Comparison of ENCODE assay signal across 14 cellular contexts in genomic region chr4:11487876-11488545, GRCh38. TPM values are rescaled to one million over a fixed set of nuclear protein-coding genes. Genes with fewer than 3 reads are reported as not detected.
A peak's percentile ranks its signal among the peaks of the same experiment; 100 is the strongest.
DNase-seq lines count a peak whose midpoint lies in the region; ATAC-seq and TF ChIP-seq lines count a peak whose summit lies in the region.
"Had no signal": no experiment of that assay in that cellular context is flagged by ENCODE, and none has a peak within 500 bp of the region (broad histone marks: within the 10 kb centered on the region; RNA-seq: fewer than 3 reads in every experiment).

No MANE protein-coding gene starts in this region.

- no peaks in the 10 kb centered on the region for H4K20me1 ChIP-seq in PC-3 (ENCODE audit: low read length)

- no peaks in the 10 kb centered on the region for H3K36me3 Mint-ChIP-seq in CD4-positive, alpha-beta T cell (ENCODE audit: low read depth)

- no peaks in the 10 kb centered on the region for H3K9me2 ChIP-seq in PC-3 (replicated peaks; ENCODE audit: low read length)

- peak; percentile 12 for ATAC-seq in CD4-positive, alpha-beta T cell (ENCODE audit: poor library complexity)
- ATAC-seq in PC-3: peak; percentile 33; the same call in 1 of the 2 replicates
- ATAC-seq: Panc1 had no signal

- H3K36me3 ChIP-seq in PC-3 (ENCODE audit: low read depth, low read length) (no peaks in the 10 kb centered on the region), tibial artery (no peaks in the 10 kb centered on the region)
- H3K36me3 ChIP-seq: WERI-Rb-1 had no signal

- TF ChIP-seq CTCF in CD4-positive, alpha-beta T cell (IDR thresholded peaks at IDR 0.05): no peak
- TF ChIP-seq CTCF in PC-3 (conservative IDR thresholded peaks at IDR 0.05; ENCODE audit: low read depth, low read length) (no peak), tibial artery (IDR thresholded peaks at IDR 0.05) (no peak)

- intact Hi-C loops in CD4-positive, alpha-beta T cell (cut with DNase I, micrococcal nuclease): loop anchor here in 1 of 2 experiments (1.0 to 10.0 kb wide), 2 partner anchors 17 to 63 kb away; partner anchors contain the start of gene HS3ST1
- intact Hi-C loops in PC-3 (cut with micrococcal nuclease) (no loop called here), tibial artery (cut with DNase I; ENCODE audit: low total_unique reads) (no loop called here)

- POLR2A ChIA-PET in CD4-positive, alpha-beta T cell (lab: Charles Lee): interaction anchor here (0.6 to 1.7 kb wide), 4 partner anchors 16 to 1929 kb away, joined by 3 to 12 read pairs (median 4); no protein-coding TSS in a partner anchor
- POLR2A ChIA-PET in PC-3 (lab: Charles Lee; ENCODE audit: unreplicated experiment): interaction anchor here (0.6 to 0.8 kb wide), 2 partner anchors 15 to 358 kb away, joined by 3 read pairs; no protein-coding TSS in a partner anchor

- H3K27ac ChIP-seq in CD4-positive, alpha-beta T cell (ENCODE audit: low read depth, low read length): no peak overlapping the region
- H3K27ac ChIP-seq in PC-3 (ENCODE audit: low read length): peak overlapping the region; percentile 52
- no peak overlapping the region for H3K27ac ChIP-seq in tibial artery
- H3K27ac ChIP-seq: testis, WERI-Rb-1 had no signal

- no peaks in the 10 kb centered on the region for H3F3A ChIP-seq in PC-3 (ENCODE audit: low read length, unreplicated experiment)

- H3K4me3 ChIP-seq in PC-3 (ENCODE audit: low read length): no peak overlapping the region
- no peak overlapping the region for H3K4me3 ChIP-seq in tibial artery
- H3K4me3 ChIP-seq: testis had no signal

- CTCF ChIA-PET in CD4-positive, alpha-beta T cell (lab: Charles Lee): no interaction called here
- CTCF ChIA-PET in PC-3 (lab: Charles Lee): no interaction called here

- H3K9ac ChIP-seq in PC-3 (ENCODE audit: low read length): no peak overlapping the region

- H3K27ac Mint-ChIP-seq in CD4-positive, alpha-beta T cell: peak overlapping the region; percentile 80

- H3K4me2 ChIP-seq in PC-3 (ENCODE audit: low read length): peak overlapping the region; percentile 15; the same call in 1 of the 2 replicates

- no peaks in the 10 kb centered on the region for H3K79me2 ChIP-seq in PC-3 (ENCODE audit: low read length)

- no peak overlapping the region for H3K4me3 Mint-ChIP-seq in CD4-positive, alpha-beta T cell

- DNase-seq in CD4-positive, alpha-beta T cell: no peak
- peak; percentile 68 for DNase-seq in LHCN-M2 (ENCODE audit: low read depth)
- DNase-seq in PC-3: peak; percentile 71
- peak; percentile 15 for DNase-seq in glomerular visceral epithelial cell (ENCODE audit: extremely low spot score)
- no peak for DNase-seq in stimulated activated naive CD4-positive, alpha-beta T cell (lab: John Stamatoyannopoulos, UW)
- no peak for DNase-seq in RKO (ENCODE audit: low spot score)
- no peak for DNase-seq in superior temporal gyrus (ENCODE audit: extremely low spot score)
- DNase-seq in tibial artery: no peak
- DNase-seq: activated effector memory CD4-positive, alpha-beta T cell treated with Interleukin-2 at 50 U/mL for 16 hours; nucleus accumbens; stimulated activated CD4-positive, alpha-beta T cell treated with anti-CD3 and anti-CD28 coated beads, Interleukin-4, amount 100 ng/mL, for 24 hours; testis; WERI-Rb-1 had no signal

- BruUV-seq in PC-3 (replicated peaks; lab: Mats Ljungman, UMichigan): no TSS peak

- H3K27me3 Mint-ChIP-seq in CD4-positive, alpha-beta T cell: no peaks in the 10 kb centered on the region

- H3K9me3 ChIP-seq in CD4-positive, alpha-beta T cell (ENCODE audit: control insufficient read depth, low read length): no peaks in the 10 kb centered on the region
- H3K9me3 ChIP-seq in PC-3 (ENCODE audit: low read length) (no peaks in the 10 kb centered on the region), tibial artery (no peaks in the 10 kb centered on the region)
- H3K9me3 ChIP-seq: testis had no signal

- peaks cover 30% of the 10 kb centered on the region for H3K4me1 Mint-ChIP-seq in CD4-positive, alpha-beta T cell (ENCODE audit: low read depth)

- H3K4me1 ChIP-seq in PC-3 (ENCODE audit: insufficient read depth, low read length): peaks cover 27% of the 10 kb centered on the region
- H3K4me1 ChIP-seq in tibial artery: no peaks in the 10 kb centered on the region
- H3K4me1 ChIP-seq: testis had no signal

- H3K27me3 ChIP-seq in CD4-positive, alpha-beta T cell (ENCODE audit: control insufficient read depth, insufficient read depth, low read length): no peaks in the 10 kb centered on the region
- no peaks in the 10 kb centered on the region for H3K27me3 ChIP-seq in PC-3 (ENCODE audit: low read length)
- no peaks in the 10 kb centered on the region for H3K27me3 ChIP-seq in tibial artery
- H3K27me3 ChIP-seq: testis had no signal

- no peak overlapping the region for H2AFZ ChIP-seq in PC-3 (ENCODE audit: low read length)

- H3K9me3 Mint-ChIP-seq in CD4-positive, alpha-beta T cell: no peaks in the 10 kb centered on the region

RNA-seq across cellular contexts. Expression of gene HS3ST1, which starts 59.3 kb away (rescaled TPM):
- not detected for total RNA-seq in CD4-positive, alpha-beta T cell
- total RNA-seq in LHCN-M2 (2014; rRNA removed) (under 0.01 and 0.06 TPM in 2 replicates), PC-3 (2014; rRNA removed) (4.1 and 4.2 TPM in 2 replicates)
- 0.09 TPM for polyA plus RNA-seq in LHCN-M2 (2012)

Comparison
In these comparisons a context has a peak if more than half of its experiments do, and no peak if none do; other contexts are left out.
1. DNase-seq: peak in LHCN-M2 (single experiment), PC-3 (single experiment) and glomerular visceral epithelial cell (single experiment); none in CD4-positive, alpha-beta T cell (0 of 10), stimulated activated naive CD4-positive, alpha-beta T cell (0 of 6), RKO (single experiment), superior temporal gyrus (single experiment) and tibial artery (0 of 2).